2 cellular contexts compared by ENCODE assay signal in the genomic region with DNA sequence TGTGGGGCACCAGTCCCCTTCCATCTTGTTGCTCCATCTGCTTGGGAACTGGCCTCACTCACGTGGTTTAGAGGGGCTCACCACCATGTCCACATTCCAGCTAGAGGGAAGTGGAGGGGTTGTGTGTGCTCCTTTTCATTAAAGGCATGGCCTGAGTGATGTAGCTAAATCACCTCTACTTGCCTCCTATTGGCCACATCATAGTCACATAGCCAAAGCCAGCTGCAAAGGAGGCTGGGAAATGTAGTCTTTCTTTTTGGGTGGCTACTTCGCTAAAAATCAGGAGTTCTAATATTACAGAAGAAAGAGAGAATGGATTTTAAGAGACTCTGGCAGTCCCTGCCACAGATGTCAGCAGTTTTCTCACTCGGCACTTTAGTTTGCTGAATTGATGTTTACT.
A peak's percentile ranks its signal among the peaks of the same experiment; 100 is the strongest.
TF ChIP-seq lines count a peak whose summit lies in the region.

No MANE protein-coding gene starts in this region.

TF ChIP-seq in IMR-90, 13 proteins besides CTCF, POLR2A, EP300 and RAD21:
- no peak for TF ChIP-seq BHLHE40 (IDR thresholded peaks at IDR 0.05; ENCODE audit: low read depth, low read length)
- TF ChIP-seq, protein P1, sequence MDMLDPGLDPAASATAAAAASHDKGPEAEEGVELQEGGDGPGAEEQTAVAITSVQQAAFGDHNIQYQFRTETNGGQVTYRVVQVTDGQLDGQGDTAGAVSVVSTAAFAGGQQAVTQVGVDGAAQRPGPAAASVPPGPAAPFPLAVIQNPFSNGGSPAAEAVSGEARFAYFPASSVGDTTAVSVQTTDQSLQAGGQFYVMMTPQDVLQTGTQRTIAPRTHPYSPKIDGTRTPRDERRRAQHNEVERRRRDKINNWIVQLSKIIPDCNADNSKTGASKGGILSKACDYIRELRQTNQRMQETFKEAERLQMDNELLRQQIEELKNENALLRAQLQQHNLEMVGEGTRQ (IDR thresholded peaks at IDR 0.05; ENCODE audit: low read depth, low read length) = 0 out of 2 replicates have a peak, but pooled peaks have one; percentile 27

TF ChIP-seq in K562, 482 proteins besides CTCF, POLR2A, EP300 and RAD21 (continues in another document):
- TF ChIP-seq, protein P2, sequence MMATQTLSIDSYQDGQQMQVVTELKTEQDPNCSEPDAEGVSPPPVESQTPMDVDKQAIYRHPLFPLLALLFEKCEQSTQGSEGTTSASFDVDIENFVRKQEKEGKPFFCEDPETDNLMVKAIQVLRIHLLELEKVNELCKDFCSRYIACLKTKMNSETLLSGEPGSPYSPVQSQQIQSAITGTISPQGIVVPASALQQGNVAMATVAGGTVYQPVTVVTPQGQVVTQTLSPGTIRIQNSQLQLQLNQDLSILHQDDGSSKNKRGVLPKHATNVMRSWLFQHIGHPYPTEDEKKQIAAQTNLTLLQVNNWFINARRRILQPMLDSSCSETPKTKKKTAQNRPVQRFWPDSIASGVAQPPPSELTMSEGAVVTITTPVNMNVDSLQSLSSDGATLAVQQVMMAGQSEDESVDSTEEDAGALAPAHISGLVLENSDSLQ (IDR thresholded peaks at IDR 0.05) = 0 out of 2 replicates have a peak, but pooled peaks have one; percentile 43
- TF ChIP-seq TCF3 (CRISPR knock-in tag; IDR thresholded peaks at IDR 0.05) = no peak
- TF ChIP-seq, protein P1 (CRISPR knock-in tag; IDR thresholded peaks at IDR 0.05) = peak; percentile 80
- TF ChIP-seq, protein P3, sequence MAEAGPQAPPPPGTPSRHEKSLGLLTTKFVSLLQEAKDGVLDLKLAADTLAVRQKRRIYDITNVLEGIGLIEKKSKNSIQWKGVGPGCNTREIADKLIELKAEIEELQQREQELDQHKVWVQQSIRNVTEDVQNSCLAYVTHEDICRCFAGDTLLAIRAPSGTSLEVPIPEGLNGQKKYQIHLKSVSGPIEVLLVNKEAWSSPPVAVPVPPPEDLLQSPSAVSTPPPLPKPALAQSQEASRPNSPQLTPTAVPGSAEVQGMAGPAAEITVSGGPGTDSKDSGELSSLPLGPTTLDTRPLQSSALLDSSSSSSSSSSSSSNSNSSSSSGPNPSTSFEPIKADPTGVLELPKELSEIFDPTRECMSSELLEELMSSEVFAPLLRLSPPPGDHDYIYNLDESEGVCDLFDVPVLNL (CRISPR knock-in tag; IDR thresholded peaks at IDR 0.05; ENCODE audit: low read depth) = no peak
- TF ChIP-seq BHLHE40 (IDR thresholded peaks at IDR 0.05; ENCODE audit: low read length) = no peak
- TF ChIP-seq, protein P4, sequence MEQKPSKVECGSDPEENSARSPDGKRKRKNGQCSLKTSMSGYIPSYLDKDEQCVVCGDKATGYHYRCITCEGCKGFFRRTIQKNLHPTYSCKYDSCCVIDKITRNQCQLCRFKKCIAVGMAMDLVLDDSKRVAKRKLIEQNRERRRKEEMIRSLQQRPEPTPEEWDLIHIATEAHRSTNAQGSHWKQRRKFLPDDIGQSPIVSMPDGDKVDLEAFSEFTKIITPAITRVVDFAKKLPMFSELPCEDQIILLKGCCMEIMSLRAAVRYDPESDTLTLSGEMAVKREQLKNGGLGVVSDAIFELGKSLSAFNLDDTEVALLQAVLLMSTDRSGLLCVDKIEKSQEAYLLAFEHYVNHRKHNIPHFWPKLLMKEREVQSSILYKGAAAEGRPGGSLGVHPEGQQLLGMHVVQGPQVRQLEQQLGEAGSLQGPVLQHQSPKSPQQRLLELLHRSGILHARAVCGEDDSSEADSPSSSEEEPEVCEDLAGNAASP (IDR thresholded peaks at IDR 0.05) = no peak
- TF ChIP-seq, protein P5, sequence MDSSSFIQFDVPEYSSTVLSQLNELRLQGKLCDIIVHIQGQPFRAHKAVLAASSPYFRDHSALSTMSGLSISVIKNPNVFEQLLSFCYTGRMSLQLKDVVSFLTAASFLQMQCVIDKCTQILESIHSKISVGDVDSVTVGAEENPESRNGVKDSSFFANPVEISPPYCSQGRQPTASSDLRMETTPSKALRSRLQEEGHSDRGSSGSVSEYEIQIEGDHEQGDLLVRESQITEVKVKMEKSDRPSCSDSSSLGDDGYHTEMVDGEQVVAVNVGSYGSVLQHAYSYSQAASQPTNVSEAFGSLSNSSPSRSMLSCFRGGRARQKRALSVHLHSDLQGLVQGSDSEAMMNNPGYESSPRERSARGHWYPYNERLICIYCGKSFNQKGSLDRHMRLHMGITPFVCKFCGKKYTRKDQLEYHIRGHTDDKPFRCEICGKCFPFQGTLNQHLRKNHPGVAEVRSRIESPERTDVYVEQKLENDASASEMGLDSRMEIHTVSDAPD (CRISPR knock-in tag; IDR thresholded peaks at IDR 0.05) = no peak
- no peak for TF ChIP-seq ZNF124 (CRISPR knock-in tag; IDR thresholded peaks at IDR 0.05)
- TF ChIP-seq TSC22D4 (tag; IDR thresholded peaks at IDR 0.05) = no peak
- no peak for TF ChIP-seq CBX3 (IDR thresholded peaks at IDR 0.05; ENCODE audit: borderline replicate concordance in 1 of 2, low read length in 2 of 2)
- TF ChIP-seq CHD1 (IDR thresholded peaks at IDR 0.05; ENCODE audit: low read length) = no peak
- no peak for TF ChIP-seq HSF4 (CRISPR knock-in tag; IDR thresholded peaks at IDR 0.05; ENCODE audit: borderline replicate concordance)
- TF ChIP-seq ZNF253 (CRISPR knock-in tag; conservative IDR thresholded peaks at IDR 0.05) = no peak
- no peak for TF ChIP-seq MCM2 (IDR thresholded peaks at IDR 0.05; ENCODE audit: low read depth)
- TF ChIP-seq, protein P6, sequence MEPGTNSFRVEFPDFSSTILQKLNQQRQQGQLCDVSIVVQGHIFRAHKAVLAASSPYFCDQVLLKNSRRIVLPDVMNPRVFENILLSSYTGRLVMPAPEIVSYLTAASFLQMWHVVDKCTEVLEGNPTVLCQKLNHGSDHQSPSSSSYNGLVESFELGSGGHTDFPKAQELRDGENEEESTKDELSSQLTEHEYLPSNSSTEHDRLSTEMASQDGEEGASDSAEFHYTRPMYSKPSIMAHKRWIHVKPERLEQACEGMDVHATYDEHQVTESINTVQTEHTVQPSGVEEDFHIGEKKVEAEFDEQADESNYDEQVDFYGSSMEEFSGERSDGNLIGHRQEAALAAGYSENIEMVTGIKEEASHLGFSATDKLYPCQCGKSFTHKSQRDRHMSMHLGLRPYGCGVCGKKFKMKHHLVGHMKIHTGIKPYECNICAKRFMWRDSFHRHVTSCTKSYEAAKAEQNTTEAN (CRISPR knock-in tag; IDR thresholded peaks at IDR 0.05) = no peak
- TF ChIP-seq ZNF354B (CRISPR knock-in tag; IDR thresholded peaks at IDR 0.05) = no peak
- TF ChIP-seq NELFE (IDR thresholded peaks at IDR 0.05; ENCODE audit: insufficient read depth, insufficient read length) = no peak
- TF ChIP-seq HDAC6 (IDR thresholded peaks at IDR 0.05; ENCODE audit: low read depth, low read length) = no peak
- no peak for TF ChIP-seq ZNF76 (CRISPR knock-in tag; IDR thresholded peaks at IDR 0.05; ENCODE audit: borderline replicate concordance)
- TF ChIP-seq, protein P7, sequence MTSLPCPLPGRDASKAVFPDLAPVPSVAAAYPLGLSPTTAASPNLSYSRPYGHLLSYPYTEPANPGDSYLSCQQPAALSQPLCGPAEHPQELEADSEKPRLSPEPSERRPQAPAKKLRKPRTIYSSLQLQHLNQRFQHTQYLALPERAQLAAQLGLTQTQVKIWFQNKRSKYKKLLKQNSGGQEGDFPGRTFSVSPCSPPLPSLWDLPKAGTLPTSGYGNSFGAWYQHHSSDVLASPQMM (CRISPR knock-in tag; IDR thresholded peaks at IDR 0.05) = no peak
- no peak for TF ChIP-seq ZBTB1 (CRISPR knock-in tag; IDR thresholded peaks at IDR 0.05; ENCODE audit: borderline replicate concordance, low read depth)
- TF ChIP-seq RAD51 (IDR thresholded peaks at IDR 0.05; ENCODE audit: borderline replicate concordance, low read depth) = peak; percentile 35; the same call in 1 of the 2 replicates
- no peak for TF ChIP-seq YY1 (IDR thresholded peaks at IDR 0.05; ENCODE audit: borderline replicate concordance in 1 of 3, control insufficient read depth in 1 of 3, extremely low read depth in 1 of 3, insufficient read depth in 3 of 3, insufficient read length in 1 of 3, insufficient replicate concordance in 2 of 3, low read depth in 1 of 3, low read length in 2 of 3)
- peak; percentile 85 for TF ChIP-seq HCFC1 (IDR thresholded peaks at IDR 0.05; ENCODE audit: low read depth, low read length)
- TF ChIP-seq, protein P8, sequence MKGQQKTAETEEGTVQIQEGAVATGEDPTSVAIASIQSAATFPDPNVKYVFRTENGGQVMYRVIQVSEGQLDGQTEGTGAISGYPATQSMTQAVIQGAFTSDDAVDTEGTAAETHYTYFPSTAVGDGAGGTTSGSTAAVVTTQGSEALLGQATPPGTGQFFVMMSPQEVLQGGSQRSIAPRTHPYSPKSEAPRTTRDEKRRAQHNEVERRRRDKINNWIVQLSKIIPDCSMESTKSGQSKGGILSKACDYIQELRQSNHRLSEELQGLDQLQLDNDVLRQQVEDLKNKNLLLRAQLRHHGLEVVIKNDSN (CRISPR knock-in tag; IDR thresholded peaks at IDR 0.05) = peak; percentile 77
- no peak for TF ChIP-seq DDX20 (tag; IDR thresholded peaks at IDR 0.05; ENCODE audit: low read depth)
- TF ChIP-seq PTBP1 (IDR thresholded peaks at IDR 0.05; ENCODE audit: low read depth, low read length) = no peak
- no peak for TF ChIP-seq SMAD4 (CRISPR knock-in tag; conservative IDR thresholded peaks at IDR 0.05)
- TF ChIP-seq MEF2A (IDR thresholded peaks at IDR 0.05; ENCODE audit: control insufficient read depth, low read depth, low read length) = no peak
- TF ChIP-seq ZNF316 (IDR thresholded peaks at IDR 0.05) = no peak
- TF ChIP-seq, protein P9, sequence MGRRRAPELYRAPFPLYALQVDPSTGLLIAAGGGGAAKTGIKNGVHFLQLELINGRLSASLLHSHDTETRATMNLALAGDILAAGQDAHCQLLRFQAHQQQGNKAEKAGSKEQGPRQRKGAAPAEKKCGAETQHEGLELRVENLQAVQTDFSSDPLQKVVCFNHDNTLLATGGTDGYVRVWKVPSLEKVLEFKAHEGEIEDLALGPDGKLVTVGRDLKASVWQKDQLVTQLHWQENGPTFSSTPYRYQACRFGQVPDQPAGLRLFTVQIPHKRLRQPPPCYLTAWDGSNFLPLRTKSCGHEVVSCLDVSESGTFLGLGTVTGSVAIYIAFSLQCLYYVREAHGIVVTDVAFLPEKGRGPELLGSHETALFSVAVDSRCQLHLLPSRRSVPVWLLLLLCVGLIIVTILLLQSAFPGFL (CRISPR knock-in tag; IDR thresholded peaks at IDR 0.05) = no peak
- no peak for TF ChIP-seq MAFF (IDR thresholded peaks at IDR 0.05; ENCODE audit: low read length)
- no peak for TF ChIP-seq ARNT (IDR thresholded peaks at IDR 0.05)
- TF ChIP-seq, protein P10, sequence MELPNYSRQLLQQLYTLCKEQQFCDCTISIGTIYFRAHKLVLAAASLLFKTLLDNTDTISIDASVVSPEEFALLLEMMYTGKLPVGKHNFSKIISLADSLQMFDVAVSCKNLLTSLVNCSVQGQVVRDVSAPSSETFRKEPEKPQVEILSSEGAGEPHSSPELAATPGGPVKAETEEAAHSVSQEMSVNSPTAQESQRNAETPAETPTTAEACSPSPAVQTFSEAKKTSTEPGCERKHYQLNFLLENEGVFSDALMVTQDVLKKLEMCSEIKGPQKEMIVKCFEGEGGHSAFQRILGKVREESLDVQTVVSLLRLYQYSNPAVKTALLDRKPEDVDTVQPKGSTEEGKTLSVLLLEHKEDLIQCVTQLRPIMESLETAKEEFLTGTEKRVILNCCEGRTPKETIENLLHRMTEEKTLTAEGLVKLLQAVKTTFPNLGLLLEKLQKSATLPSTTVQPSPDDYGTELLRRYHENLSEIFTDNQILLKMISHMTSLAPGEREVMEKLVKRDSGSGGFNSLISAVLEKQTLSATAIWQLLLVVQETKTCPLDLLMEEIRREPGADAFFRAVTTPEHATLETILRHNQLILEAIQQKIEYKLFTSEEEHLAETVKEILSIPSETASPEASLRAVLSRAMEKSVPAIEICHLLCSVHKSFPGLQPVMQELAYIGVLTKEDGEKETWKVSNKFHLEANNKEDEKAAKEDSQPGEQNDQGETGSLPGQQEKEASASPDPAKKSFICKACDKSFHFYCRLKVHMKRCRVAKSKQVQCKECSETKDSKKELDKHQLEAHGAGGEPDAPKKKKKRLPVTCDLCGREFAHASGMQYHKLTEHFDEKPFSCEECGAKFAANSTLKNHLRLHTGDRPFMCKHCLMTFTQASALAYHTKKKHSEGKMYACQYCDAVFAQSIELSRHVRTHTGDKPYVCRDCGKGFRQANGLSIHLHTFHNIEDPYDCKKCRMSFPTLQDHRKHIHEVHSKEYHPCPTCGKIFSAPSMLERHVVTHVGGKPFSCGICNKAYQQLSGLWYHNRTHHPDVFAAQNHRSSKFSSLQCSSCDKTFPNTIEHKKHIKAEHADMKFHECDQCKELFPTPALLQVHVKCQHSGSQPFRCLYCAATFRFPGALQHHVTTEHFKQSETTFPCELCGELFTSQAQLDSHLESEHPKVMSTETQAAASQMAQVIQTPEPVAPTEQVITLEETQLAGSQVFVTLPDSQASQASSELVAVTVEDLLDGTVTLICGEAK (IDR thresholded peaks at IDR 0.05) = no peak
- TF ChIP-seq, protein P10 (CRISPR knock-in tag; IDR thresholded peaks at IDR 0.05) = no peak
